Comparison of ENCODE assay signal across 38 cellular contexts in the genomic region with DNA sequence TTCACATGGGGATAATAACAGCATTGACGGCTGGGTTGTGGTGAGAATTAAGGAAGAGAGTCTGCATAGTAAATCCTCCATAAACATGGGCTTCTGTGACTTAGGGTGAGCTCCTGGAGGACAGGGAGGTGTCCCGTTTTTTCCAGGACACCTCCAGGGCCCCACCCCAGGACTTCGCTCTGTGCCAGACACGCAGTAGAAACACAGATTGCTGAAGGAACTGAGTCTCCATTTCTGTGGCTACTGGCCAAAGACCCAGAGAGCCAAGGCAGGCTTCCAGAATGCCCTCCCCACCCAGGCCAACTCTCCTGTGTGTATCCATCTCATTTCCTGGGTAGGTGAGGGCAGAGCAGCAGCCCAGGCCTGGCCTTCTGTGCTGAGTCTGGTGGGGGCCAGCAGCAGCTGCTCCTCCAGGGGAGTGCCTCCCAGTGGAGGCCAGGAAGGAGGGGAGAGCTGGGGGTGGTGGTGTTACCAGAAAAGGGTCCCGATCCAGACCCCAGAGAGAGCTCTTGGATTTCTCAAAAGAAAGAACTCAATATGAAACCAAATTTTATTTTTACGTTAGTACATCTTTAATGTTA. TPM values are rescaled to one million over a fixed set of nuclear protein-coding genes. Genes with fewer than 3 reads are reported as not detected.
"Had no signal": no experiment of that assay in that cellular context is flagged by ENCODE, and none has a peak within 500 bp of the region (broad histone marks: within the 10 kb centered on the region; RNA-seq: fewer than 3 reads in every experiment).

No MANE protein-coding gene starts in this region.

- H3K4me3 ChIP-seq: adrenal gland, body of pancreas, breast epithelium, Peyer's patch had no signal

- H3K36me3 ChIP-seq: adrenal gland, breast epithelium, Peyer's patch had no signal

- H3K9me3 Mint-ChIP-seq: activated naive CD4-positive, alpha-beta T cell treated with anti-CD3 and anti-CD28 coated beads for 36 hours; activated naive CD4-positive, alpha-beta T cell treated with anti-CD3 and anti-CD28 coated beads, Interleukin-2, amount 50 U/mL, for 72 hours; activated T-cell treated with anti-CD3 and anti-CD28 coated beads, Interleukin-2, amount 50 U/mL, for 4 hours; activated T-helper 1 cell treated with anti-CD3 and anti-CD28 coated beads, Interleukin-12 subunit alpha, Interleukin-12 subunit beta, Interleukin-2, Interleukin-4 antibody, amounts not matched to agents 30 ng/mL and 10 ng/mL and 1 ng/mL, durations not matched to agents 14 hours and 24 hours and 36 hours had no signal

- DNase-seq: activated B cell treated with CpG ODN at 0.5 μM for 24 hours; activated CD4-positive, alpha-beta memory T cell treated with anti-CD3 and anti-CD28 coated beads for 36 hours; activated CD4-positive, alpha-beta T cell treated with anti-CD3 and anti-CD28 coated beads for 4 hours; activated CD4-positive, alpha-beta T cell treated with anti-CD3 and anti-CD28 coated beads, Interleukin-2, amount 50 U/mL, for 1 hour; activated CD4-positive, CD25-positive, alpha-beta regulatory T cell treated with anti-CD3 and anti-CD28 coated beads, Interleukin-2, amount 50 U/mL, for 72 hours; activated gamma-delta T cell treated with Interleukin-2 at 50 U/mL for 16 hours; activated naive CD4-positive, alpha-beta T cell treated with anti-CD3 and anti-CD28 coated beads for 36 hours; activated T-cell treated with anti-CD3 and anti-CD28 coated beads for 4 hours; activated T-cell treated with anti-CD3 and anti-CD28 coated beads, Interleukin-2, amount 50 U/mL, for 4 hours; adrenal gland; body of pancreas; Karpas-422; KBM-7; NCI-H1105; NCI-H1417 treated with DMSO at 0.1 percent for 48 hours; NCI-H1930; NCI-H2081 treated with DMSO at 0.1 percent for 48 hours; NCI-H226; NCI-H510A; NCI-H526; NCI-H748 treated with DMSO at 0.1 percent for 48 hours; NK-92 treated with Interleukin-12 subunit alpha and Interleukin-12 subunit beta, amount 100 ng/mL, for 24 hours; PC-3; Peyer's patch; RPMI8226; SIG-M5; T-cell; T-helper 17 cell; T-helper 9 cell had no signal

- H3K9me3 ChIP-seq: adrenal gland, body of pancreas, breast epithelium, Peyer's patch had no signal

- FAIRE-seq: astrocyte had no signal

- ATAC-seq: activated naive CD4-positive, alpha-beta T cell treated with anti-CD3 and anti-CD28 coated beads, Interleukin-2, amount 50 U/mL, for 72 hours; activated T-cell treated with anti-CD3 and anti-CD28 coated beads, Interleukin-2, amount 50 U/mL, for 4 hours; body of pancreas; PC-3; SK-N-SH treated with all-trans-retinoic acid at 6 μM for 48 hours; T-cell; T-helper 17 cell had no signal

- H3K4me1 ChIP-seq: adrenal gland, body of pancreas, breast epithelium, Peyer's patch had no signal

- H3K4me3 Mint-ChIP-seq: activated B cell treated with CpG ODN at 0.5 μM for 24 hours; activated CD4-positive, alpha-beta memory T cell treated with anti-CD3 and anti-CD28 coated beads for 36 hours; activated naive CD4-positive, alpha-beta T cell treated with anti-CD3 and anti-CD28 coated beads for 36 hours; activated T-cell treated with anti-CD3 and anti-CD28 coated beads, Interleukin-2, amount 50 U/mL, for 4 hours; activated T-helper 1 cell treated with anti-CD3 and anti-CD28 coated beads, Interleukin-12 subunit alpha, Interleukin-12 subunit beta, Interleukin-2, Interleukin-4 antibody, amounts not matched to agents 30 ng/mL and 10 ng/mL and 1 ng/mL, durations not matched to agents 14 hours and 24 hours and 36 hours; T-cell; T-helper 17 cell had no signal

- H3K36me3 Mint-ChIP-seq: activated CD4-positive, alpha-beta memory T cell treated with anti-CD3 and anti-CD28 coated beads for 36 hours; activated naive CD4-positive, alpha-beta T cell treated with anti-CD3 and anti-CD28 coated beads, Interleukin-2, amount 50 U/mL, for 72 hours; T-cell had no signal

- H3K27ac ChIP-seq: adrenal gland, body of pancreas, breast epithelium, Peyer's patch, VCaP had no signal

- H3K27me3 ChIP-seq: adrenal gland, body of pancreas, breast epithelium, Peyer's patch had no signal

- H3K4me1 Mint-ChIP-seq: activated B cell treated with CpG ODN at 0.5 μM for 24 hours, T-cell, T-helper 17 cell had no signal

- H3K27ac Mint-ChIP-seq: activated B cell treated with CpG ODN at 0.5 μM for 24 hours; activated CD4-positive, alpha-beta memory T cell treated with anti-CD3 and anti-CD28 coated beads for 36 hours; activated naive CD4-positive, alpha-beta T cell treated with anti-CD3 and anti-CD28 coated beads for 36 hours; activated naive CD4-positive, alpha-beta T cell treated with anti-CD3 and anti-CD28 coated beads, Interleukin-2, amount 50 U/mL, for 72 hours; activated T-helper 1 cell treated with anti-CD3 and anti-CD28 coated beads, Interleukin-12 subunit alpha, Interleukin-12 subunit beta, Interleukin-2, Interleukin-4 antibody, amounts not matched to agents 30 ng/mL and 10 ng/mL and 1 ng/mL, durations not matched to agents 14 hours and 24 hours and 36 hours; T-cell; T-helper 17 cell had no signal

RNA-seq across cellular contexts. Expression of a gene that starts 9.5 kb away (rescaled TPM):
- total RNA-seq: activated B cell treated with CpG ODN at 0.5 μM for 24 hours; activated CD4-positive, alpha-beta memory T cell treated with anti-CD3 and anti-CD28 coated beads for 36 hours; activated naive CD4-positive, alpha-beta T cell treated with anti-CD3 and anti-CD28 coated beads for 36 hours; activated naive CD4-positive, alpha-beta T cell treated with anti-CD3 and anti-CD28 coated beads, Interleukin-2, amount 50 U/mL, for 72 hours; activated T-cell treated with anti-CD3 and anti-CD28 coated beads, Interleukin-2, amount 50 U/mL, for 4 hours; activated T-helper 1 cell treated with anti-CD3 and anti-CD28 coated beads, Interleukin-12 subunit alpha, Interleukin-12 subunit beta, Interleukin-2, Interleukin-4 antibody, amounts not matched to agents 30 ng/mL and 10 ng/mL and 1 ng/mL, durations not matched to agents 14 hours and 24 hours and 36 hours; adrenal gland; astrocyte; body of pancreas; breast epithelium; cardiac septum; MCF 10A; PC-3; Peyer's patch; SK-MEL-5; T-cell; T-helper 17 cell had no signal
- polyA plus RNA-seq: adrenal gland had no signal
